In genomic region chr15:72415304-72415703, GRCh38 we compare ENCODE assay signal across 1 cellular context.
TF ChIP-seq lines count a peak whose summit lies in the region.

No MANE protein-coding gene starts in this region.

TF ChIP-seq in HepG2, 621 proteins besides CTCF, POLR2A, EP300 and RAD21 (continued from another document):
- TF ChIP-seq ATF4 (CRISPR knock-in tag; IDR thresholded peaks at IDR 0.05) (peak in 1 of 2 experiments; percentile 69; a peak in 2 of 4 replicates), HNRNPLL (IDR thresholded peaks at IDR 0.05; ENCODE audit: low read depth, low read length, poor library complexity, severe bottlenecking) (no peak), FOXP1 (IDR thresholded peaks at IDR 0.05) (no peak), FOXP1 (CRISPR knock-in tag; IDR thresholded peaks at IDR 0.05) (peak; percentile 47; the same call in 1 of the 2 replicates), RXRB (CRISPR knock-in tag; IDR thresholded peaks at IDR 0.05; ENCODE audit: borderline replicate concordance) (0 out of 2 replicates have a peak, but pooled peaks have one; percentile 23), ZBTB20 (CRISPR knock-in tag; IDR thresholded peaks at IDR 0.05; ENCODE audit: borderline replicate concordance, low read depth) (peak; percentile 95; the same call in 1 of the 2 replicates), ZBTB26 (CRISPR knock-in tag; IDR thresholded peaks at IDR 0.05; ENCODE audit: borderline replicate concordance) (no peak), AHDC1 (CRISPR knock-in tag; IDR thresholded peaks at IDR 0.05; ENCODE audit: borderline replicate concordance) (peak; percentile 27; the same call in 1 of the 2 replicates), ARID3A (IDR thresholded peaks at IDR 0.05; ENCODE audit: low read depth, low read length) (peak; percentile 56; the same call in 1 of the 2 replicates), HNRNPK (IDR thresholded peaks at IDR 0.05; ENCODE audit: low read depth, low read length, poor library complexity, severe bottlenecking) (no peak), TGIF2 (CRISPR knock-in tag; IDR thresholded peaks at IDR 0.05) (no peak), TCF7 (IDR thresholded peaks at IDR 0.05; ENCODE audit: low read depth) (peak; percentile 78), ZNF598 (CRISPR knock-in tag; IDR thresholded peaks at IDR 0.05; ENCODE audit: borderline replicate concordance) (no peak), NCOA2 (CRISPR knock-in tag; IDR thresholded peaks at IDR 0.05) (peak; percentile 45; the same call in 1 of the 2 replicates), BCL6 (CRISPR knock-in tag; IDR thresholded peaks at IDR 0.05) (peak; percentile 88), FOXA3 (CRISPR knock-in tag; IDR thresholded peaks at IDR 0.05) (0 out of 2 replicates have a peak, but pooled peaks have one; percentile 6), SAP130 (CRISPR knock-in tag; IDR thresholded peaks at IDR 0.05; ENCODE audit: low read depth) (peak; percentile 36), CEBPG (CRISPR knock-in tag; IDR thresholded peaks at IDR 0.05) (peak; percentile 20; the same call in 1 of the 2 replicates), ZNF143 (CRISPR knock-in tag; IDR thresholded peaks at IDR 0.05) (no peak), GMEB2 (CRISPR knock-in tag; IDR thresholded peaks at IDR 0.05; ENCODE audit: low read depth) (no peak), HNF4A (CRISPR knock-in tag; IDR thresholded peaks at IDR 0.05) (0 out of 2 replicates have a peak, but pooled peaks have one; percentile 32), ZNF362 (CRISPR knock-in tag; IDR thresholded peaks at IDR 0.05; ENCODE audit: borderline replicate concordance) (peak; percentile 89), SOX6 (IDR thresholded peaks at IDR 0.05) (no peak), SOX6 (CRISPR knock-in tag; IDR thresholded peaks at IDR 0.05) (peak; percentile 69), CREM (IDR thresholded peaks at IDR 0.05) (peak; percentile 34; the same call in 1 of the 2 replicates), CREM (CRISPR knock-in tag; IDR thresholded peaks at IDR 0.05) (no peak), TARDBP (CRISPR knock-in tag; IDR thresholded peaks at IDR 0.05) (no peak), ZNF24 (IDR thresholded peaks at IDR 0.05) (no peak), ZNF75D (CRISPR knock-in tag; IDR thresholded peaks at IDR 0.05; ENCODE audit: borderline replicate concordance) (no peak)
